Comparison of ENCODE assay signal across 1 cellular context in genomic region chr5:132459031-132459982, GRCh38.
TF ChIP-seq lines count a peak whose summit lies in the region.

No MANE protein-coding gene starts in this region.

TF ChIP-seq in K562, 482 proteins besides CTCF, POLR2A, EP300 and RAD21 (continued from another document and continues in another):
- TF ChIP-seq E2F1 (CRISPR knock-in tag; IDR thresholded peaks at IDR 0.05) (no peak), SPI1 (IDR thresholded peaks at IDR 0.05; ENCODE audit: borderline replicate concordance, low read depth, low read length) (no peak), BRD4 (IDR thresholded peaks at IDR 0.05) (no peak), BCL6 (CRISPR knock-in tag; IDR thresholded peaks at IDR 0.05) (peak; percentile 6; the same call in 1 of the 2 replicates), MXD1 (CRISPR knock-in tag; IDR thresholded peaks at IDR 0.05; ENCODE audit: borderline replicate concordance, poor library complexity, severe bottlenecking) (peak; percentile 25), POLR2AphosphoS5 (IDR thresholded peaks at IDR 0.05; ENCODE audit: control insufficient read depth, insufficient read depth, low read depth, low read length) (no peak), MBD1 (CRISPR knock-in tag; IDR thresholded peaks at IDR 0.05) (no peak), POLR3A (IDR thresholded peaks at IDR 0.05; ENCODE audit: borderline replicate concordance, extremely low read depth, insufficient read depth, insufficient read length) (no peak), COPS2 (conservative IDR thresholded peaks at IDR 0.05) (no peak), FOXM1 (IDR thresholded peaks at IDR 0.05; ENCODE audit: low read depth) (no peak), FOXM1 (CRISPR knock-in tag; IDR thresholded peaks at IDR 0.05; ENCODE audit: low read depth) (no peak), PRMT5 (CRISPR knock-in tag; IDR thresholded peaks at IDR 0.05) (0 out of 2 replicates have a peak, but pooled peaks have one; percentile 40), NCOA4 (IDR thresholded peaks at IDR 0.05; ENCODE audit: partially characterized antibody) (no peak), TAF15 (IDR thresholded peaks at IDR 0.05; ENCODE audit: low read depth, low read length) (no peak), THAP12 (CRISPR knock-in tag; IDR thresholded peaks at IDR 0.05) (no peak), ZHX1 (conservative IDR thresholded peaks at IDR 0.05; ENCODE audit: low read length) (no peak), STAT5A (IDR thresholded peaks at IDR 0.05; ENCODE audit: borderline replicate concordance, low read length) (no peak), ETS2 (tag; IDR thresholded peaks at IDR 0.05; ENCODE audit: borderline replicate concordance, poor library complexity, severe bottlenecking) (peak; percentile 78), POU5F1 (IDR thresholded peaks at IDR 0.05; ENCODE audit: borderline replicate concordance, low read depth, low read length, partially characterized antibody) (no peak), E2F6 (IDR thresholded peaks at IDR 0.05; ENCODE audit: borderline replicate concordance in 1 of 2, extremely low read depth in 1 of 2, insufficient read depth in 1 of 2, insufficient read length in 1 of 2, low read depth in 1 of 2, low read length in 1 of 2, poor library complexity in 1 of 2, severe bottlenecking in 1 of 2) (peak in 1 of 2 experiments; percentile 45), ZKSCAN3 (CRISPR knock-in tag; IDR thresholded peaks at IDR 0.05) (no peak), ZNF140 (CRISPR knock-in tag; IDR thresholded peaks at IDR 0.05) (peak; percentile 8; the same call in 1 of the 2 replicates), PBX2 (CRISPR knock-in tag; IDR thresholded peaks at IDR 0.05; ENCODE audit: low read depth) (no peak), PBX2 (tag; conservative IDR thresholded peaks at IDR 0.05; ENCODE audit: low read depth) (peak; percentile 41; the same call in 1 of the 2 replicates), RNF219 (CRISPR knock-in tag; IDR thresholded peaks at IDR 0.05) (no peak), CBX2 (IDR thresholded peaks at IDR 0.05; ENCODE audit: insufficient read depth, low read length, poor library complexity, severe bottlenecking) (no peak), ELK3 (CRISPR knock-in tag; IDR thresholded peaks at IDR 0.05) (peak; percentile 29; the same call in 1 of the 2 replicates), BCOR (IDR thresholded peaks at IDR 0.05) (no peak), NBN (IDR thresholded peaks at IDR 0.05; ENCODE audit: low read depth) (peak; percentile 48; the same call in 1 of the 2 replicates), ZFX (CRISPR knock-in tag; IDR thresholded peaks at IDR 0.05) (peak; percentile 71), SMC3 (conservative IDR thresholded peaks at IDR 0.05; ENCODE audit: insufficient read depth, low read depth, low read length) (no peak), PREB (CRISPR knock-in tag; IDR thresholded peaks at IDR 0.05) (no peak), XRCC5 (IDR thresholded peaks at IDR 0.05; ENCODE audit: low read depth, low read length) (no peak), DACH1 (IDR thresholded peaks at IDR 0.05; ENCODE audit: partially characterized antibody) (no peak), POLR2H (tag; IDR thresholded peaks at IDR 0.05; ENCODE audit: low read depth) (0 out of 2 replicates have a peak, but pooled peaks have one; percentile 51), VEZF1 (CRISPR knock-in tag; IDR thresholded peaks at IDR 0.05) (peak; percentile 64), ZNF511 (CRISPR knock-in tag; IDR thresholded peaks at IDR 0.05) (no peak)
